Comparison of ENCODE assay signal across 1 cellular context in the genomic region with DNA sequence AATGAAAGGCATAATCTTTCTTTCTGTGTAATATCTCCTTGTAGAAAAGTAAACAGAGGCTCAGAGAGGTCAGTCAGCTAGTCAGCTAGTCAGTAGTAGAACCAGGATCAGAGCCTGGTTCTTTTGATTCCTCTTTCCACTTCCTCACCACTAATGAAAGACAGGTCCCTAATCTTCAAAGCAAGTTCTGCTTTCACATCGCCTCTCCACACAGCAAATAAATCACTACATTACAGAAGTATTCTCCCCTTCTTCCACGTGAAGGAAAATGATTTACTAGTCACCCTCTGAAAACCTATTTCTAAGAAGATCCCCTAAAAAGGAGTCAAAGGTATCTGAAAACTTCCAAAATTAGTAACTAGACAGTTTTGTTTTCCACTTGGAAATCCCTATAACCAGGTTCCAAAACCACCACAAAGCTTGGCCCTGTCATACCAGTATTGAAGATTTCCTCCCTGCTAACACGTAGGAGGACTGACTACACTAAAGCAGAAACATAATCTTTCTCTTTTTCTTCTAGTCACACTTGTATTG.
TF ChIP-seq lines count a peak whose summit lies in the region.

No MANE protein-coding gene starts in this region.

TF ChIP-seq in GM12878, 131 proteins besides CTCF, POLR2A, EP300 and RAD21 (continued from another document and continues in another):
- TF ChIP-seq, protein P1, sequence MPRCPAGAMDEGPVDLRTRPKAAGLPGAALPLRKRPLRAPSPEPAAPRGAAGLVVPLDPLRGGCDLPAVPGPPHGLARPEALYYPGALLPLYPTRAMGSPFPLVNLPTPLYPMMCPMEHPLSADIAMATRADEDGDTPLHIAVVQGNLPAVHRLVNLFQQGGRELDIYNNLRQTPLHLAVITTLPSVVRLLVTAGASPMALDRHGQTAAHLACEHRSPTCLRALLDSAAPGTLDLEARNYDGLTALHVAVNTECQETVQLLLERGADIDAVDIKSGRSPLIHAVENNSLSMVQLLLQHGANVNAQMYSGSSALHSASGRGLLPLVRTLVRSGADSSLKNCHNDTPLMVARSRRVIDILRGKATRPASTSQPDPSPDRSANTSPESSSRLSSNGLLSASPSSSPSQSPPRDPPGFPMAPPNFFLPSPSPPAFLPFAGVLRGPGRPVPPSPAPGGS (IDR thresholded peaks at IDR 0.05; ENCODE audit: borderline replicate concordance, insufficient read depth, low read depth, low read length, poor library complexity, severe bottlenecking) = peak; percentile 47
- TF ChIP-seq CBX3 (IDR thresholded peaks at IDR 0.05; ENCODE audit: borderline replicate concordance, low read depth) (no peak), HDAC6 (IDR thresholded peaks at IDR 0.05; ENCODE audit: unreplicated experiment) (no peak), CBFB (IDR thresholded peaks at IDR 0.05; ENCODE audit: low read depth) (no peak), TCF3 (IDR thresholded peaks at IDR 0.05; ENCODE audit: borderline replicate concordance, insufficient read depth, low read depth, low read length) (no peak), NFIC (IDR thresholded peaks at IDR 0.05; ENCODE audit: low read depth, low read length) (peak; percentile 97), EED (IDR thresholded peaks at IDR 0.05; ENCODE audit: low read depth) (peak; percentile 90), SMARCA5 (IDR thresholded peaks at IDR 0.05) (no peak), SIN3A (IDR thresholded peaks at IDR 0.05; ENCODE audit: low read depth, low read length) (no peak), SUZ12 (IDR thresholded peaks at IDR 0.05; ENCODE audit: unreplicated experiment) (no peak), EZH2 (IDR thresholded peaks at IDR 0.05; ENCODE audit: borderline replicate concordance, control insufficient read depth, low read depth, low read length) (no peak), GATAD2B (conservative IDR thresholded peaks at IDR 0.05; ENCODE audit: low read depth) (no peak), MXI1 (IDR thresholded peaks at IDR 0.05; ENCODE audit: low read depth, low read length) (no peak), POLR2AphosphoS5 (IDR thresholded peaks at IDR 0.05; ENCODE audit: low read length) (no peak), RCOR1 (conservative IDR thresholded peaks at IDR 0.05; ENCODE audit: low read depth, low read length) (no peak), BACH1 (IDR thresholded peaks at IDR 0.05; ENCODE audit: borderline replicate concordance) (no peak), JUND (IDR thresholded peaks at IDR 0.05; ENCODE audit: low read depth, low read length) (no peak), POLR2AphosphoS2 (IDR thresholded peaks at IDR 0.05; ENCODE audit: low read depth, low read length) (no peak), ZNF217 (IDR thresholded peaks at IDR 0.05) (peak; percentile 75), SP1 (IDR thresholded peaks at IDR 0.05; ENCODE audit: low read depth, low read length) (no peak), SRF (IDR thresholded peaks at IDR 0.05; ENCODE audit: low read depth in 2 of 2, low read length in 2 of 2) (peak in 1 of 2 experiments; percentile 46; a peak in 1 of 4 replicates), ZBED1 (IDR thresholded peaks at IDR 0.05; ENCODE audit: borderline replicate concordance) (peak; percentile 66; the same call in 1 of the 2 replicates)
- TF ChIP-seq, protein P2, sequence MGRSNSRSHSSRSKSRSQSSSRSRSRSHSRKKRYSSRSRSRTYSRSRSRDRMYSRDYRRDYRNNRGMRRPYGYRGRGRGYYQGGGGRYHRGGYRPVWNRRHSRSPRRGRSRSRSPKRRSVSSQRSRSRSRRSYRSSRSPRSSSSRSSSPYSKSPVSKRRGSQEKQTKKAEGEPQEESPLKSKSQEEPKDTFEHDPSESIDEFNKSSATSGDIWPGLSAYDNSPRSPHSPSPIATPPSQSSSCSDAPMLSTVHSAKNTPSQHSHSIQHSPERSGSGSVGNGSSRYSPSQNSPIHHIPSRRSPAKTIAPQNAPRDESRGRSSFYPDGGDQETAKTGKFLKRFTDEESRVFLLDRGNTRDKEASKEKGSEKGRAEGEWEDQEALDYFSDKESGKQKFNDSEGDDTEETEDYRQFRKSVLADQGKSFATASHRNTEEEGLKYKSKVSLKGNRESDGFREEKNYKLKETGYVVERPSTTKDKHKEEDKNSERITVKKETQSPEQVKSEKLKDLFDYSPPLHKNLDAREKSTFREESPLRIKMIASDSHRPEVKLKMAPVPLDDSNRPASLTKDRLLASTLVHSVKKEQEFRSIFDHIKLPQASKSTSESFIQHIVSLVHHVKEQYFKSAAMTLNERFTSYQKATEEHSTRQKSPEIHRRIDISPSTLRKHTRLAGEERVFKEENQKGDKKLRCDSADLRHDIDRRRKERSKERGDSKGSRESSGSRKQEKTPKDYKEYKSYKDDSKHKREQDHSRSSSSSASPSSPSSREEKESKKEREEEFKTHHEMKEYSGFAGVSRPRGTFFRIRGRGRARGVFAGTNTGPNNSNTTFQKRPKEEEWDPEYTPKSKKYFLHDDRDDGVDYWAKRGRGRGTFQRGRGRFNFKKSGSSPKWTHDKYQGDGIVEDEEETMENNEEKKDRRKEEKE (IDR thresholded peaks at IDR 0.05) = no peak
- TF ChIP-seq, protein P3, sequence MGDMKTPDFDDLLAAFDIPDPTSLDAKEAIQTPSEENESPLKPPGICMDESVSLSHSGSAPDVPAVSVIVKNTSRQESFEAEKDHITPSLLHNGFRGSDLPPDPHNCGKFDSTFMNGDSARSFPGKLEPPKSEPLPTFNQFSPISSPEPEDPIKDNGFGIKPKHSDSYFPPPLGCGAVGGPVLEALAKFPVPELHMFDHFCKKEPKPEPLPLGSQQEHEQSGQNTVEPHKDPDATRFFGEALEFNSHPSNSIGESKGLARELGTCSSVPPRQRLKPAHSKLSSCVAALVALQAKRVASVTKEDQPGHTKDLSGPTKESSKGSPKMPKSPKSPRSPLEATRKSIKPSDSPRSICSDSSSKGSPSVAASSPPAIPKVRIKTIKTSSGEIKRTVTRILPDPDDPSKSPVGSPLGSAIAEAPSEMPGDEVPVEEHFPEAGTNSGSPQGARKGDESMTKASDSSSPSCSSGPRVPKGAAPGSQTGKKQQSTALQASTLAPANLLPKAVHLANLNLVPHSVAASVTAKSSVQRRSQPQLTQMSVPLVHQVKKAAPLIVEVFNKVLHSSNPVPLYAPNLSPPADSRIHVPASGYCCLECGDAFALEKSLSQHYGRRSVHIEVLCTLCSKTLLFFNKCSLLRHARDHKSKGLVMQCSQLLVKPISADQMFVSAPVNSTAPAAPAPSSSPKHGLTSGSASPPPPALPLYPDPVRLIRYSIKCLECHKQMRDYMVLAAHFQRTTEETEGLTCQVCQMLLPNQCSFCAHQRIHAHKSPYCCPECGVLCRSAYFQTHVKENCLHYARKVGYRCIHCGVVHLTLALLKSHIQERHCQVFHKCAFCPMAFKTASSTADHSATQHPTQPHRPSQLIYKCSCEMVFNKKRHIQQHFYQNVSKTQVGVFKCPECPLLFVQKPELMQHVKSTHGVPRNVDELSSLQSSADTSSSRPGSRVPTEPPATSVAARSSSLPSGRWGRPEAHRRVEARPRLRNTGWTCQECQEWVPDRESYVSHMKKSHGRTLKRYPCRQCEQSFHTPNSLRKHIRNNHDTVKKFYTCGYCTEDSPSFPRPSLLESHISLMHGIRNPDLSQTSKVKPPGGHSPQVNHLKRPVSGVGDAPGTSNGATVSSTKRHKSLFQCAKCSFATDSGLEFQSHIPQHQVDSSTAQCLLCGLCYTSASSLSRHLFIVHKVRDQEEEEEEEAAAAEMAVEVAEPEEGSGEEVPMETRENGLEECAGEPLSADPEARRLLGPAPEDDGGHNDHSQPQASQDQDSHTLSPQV (IDR thresholded peaks at IDR 0.05) = no peak
- TF ChIP-seq, protein P4, sequence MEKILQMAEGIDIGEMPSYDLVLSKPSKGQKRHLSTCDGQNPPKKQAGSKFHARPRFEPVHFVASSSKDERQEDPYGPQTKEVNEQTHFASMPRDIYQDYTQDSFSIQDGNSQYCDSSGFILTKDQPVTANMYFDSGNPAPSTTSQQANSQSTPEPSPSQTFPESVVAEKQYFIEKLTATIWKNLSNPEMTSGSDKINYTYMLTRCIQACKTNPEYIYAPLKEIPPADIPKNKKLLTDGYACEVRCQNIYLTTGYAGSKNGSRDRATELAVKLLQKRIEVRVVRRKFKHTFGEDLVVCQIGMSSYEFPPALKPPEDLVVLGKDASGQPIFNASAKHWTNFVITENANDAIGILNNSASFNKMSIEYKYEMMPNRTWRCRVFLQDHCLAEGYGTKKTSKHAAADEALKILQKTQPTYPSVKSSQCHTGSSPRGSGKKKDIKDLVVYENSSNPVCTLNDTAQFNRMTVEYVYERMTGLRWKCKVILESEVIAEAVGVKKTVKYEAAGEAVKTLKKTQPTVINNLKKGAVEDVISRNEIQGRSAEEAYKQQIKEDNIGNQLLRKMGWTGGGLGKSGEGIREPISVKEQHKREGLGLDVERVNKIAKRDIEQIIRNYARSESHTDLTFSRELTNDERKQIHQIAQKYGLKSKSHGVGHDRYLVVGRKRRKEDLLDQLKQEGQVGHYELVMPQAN (conservative IDR thresholded peaks at IDR 0.05) = no peak
- TF ChIP-seq, protein P5, sequence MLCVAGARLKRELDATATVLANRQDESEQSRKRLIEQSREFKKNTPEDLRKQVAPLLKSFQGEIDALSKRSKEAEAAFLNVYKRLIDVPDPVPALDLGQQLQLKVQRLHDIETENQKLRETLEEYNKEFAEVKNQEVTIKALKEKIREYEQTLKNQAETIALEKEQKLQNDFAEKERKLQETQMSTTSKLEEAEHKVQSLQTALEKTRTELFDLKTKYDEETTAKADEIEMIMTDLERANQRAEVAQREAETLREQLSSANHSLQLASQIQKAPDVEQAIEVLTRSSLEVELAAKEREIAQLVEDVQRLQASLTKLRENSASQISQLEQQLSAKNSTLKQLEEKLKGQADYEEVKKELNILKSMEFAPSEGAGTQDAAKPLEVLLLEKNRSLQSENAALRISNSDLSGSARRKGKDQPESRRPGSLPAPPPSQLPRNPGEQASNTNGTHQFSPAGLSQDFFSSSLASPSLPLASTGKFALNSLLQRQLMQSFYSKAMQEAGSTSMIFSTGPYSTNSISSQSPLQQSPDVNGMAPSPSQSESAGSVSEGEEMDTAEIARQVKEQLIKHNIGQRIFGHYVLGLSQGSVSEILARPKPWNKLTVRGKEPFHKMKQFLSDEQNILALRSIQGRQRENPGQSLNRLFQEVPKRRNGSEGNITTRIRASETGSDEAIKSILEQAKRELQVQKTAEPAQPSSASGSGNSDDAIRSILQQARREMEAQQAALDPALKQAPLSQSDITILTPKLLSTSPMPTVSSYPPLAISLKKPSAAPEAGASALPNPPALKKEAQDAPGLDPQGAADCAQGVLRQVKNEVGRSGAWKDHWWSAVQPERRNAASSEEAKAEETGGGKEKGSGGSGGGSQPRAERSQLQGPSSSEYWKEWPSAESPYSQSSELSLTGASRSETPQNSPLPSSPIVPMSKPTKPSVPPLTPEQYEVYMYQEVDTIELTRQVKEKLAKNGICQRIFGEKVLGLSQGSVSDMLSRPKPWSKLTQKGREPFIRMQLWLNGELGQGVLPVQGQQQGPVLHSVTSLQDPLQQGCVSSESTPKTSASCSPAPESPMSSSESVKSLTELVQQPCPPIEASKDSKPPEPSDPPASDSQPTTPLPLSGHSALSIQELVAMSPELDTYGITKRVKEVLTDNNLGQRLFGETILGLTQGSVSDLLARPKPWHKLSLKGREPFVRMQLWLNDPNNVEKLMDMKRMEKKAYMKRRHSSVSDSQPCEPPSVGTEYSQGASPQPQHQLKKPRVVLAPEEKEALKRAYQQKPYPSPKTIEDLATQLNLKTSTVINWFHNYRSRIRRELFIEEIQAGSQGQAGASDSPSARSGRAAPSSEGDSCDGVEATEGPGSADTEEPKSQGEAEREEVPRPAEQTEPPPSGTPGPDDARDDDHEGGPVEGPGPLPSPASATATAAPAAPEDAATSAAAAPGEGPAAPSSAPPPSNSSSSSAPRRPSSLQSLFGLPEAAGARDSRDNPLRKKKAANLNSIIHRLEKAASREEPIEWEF (IDR thresholded peaks at IDR 0.05; ENCODE audit: insufficient replicate concordance, low read depth, low read length) = no peak
- TF ChIP-seq, protein P6, sequence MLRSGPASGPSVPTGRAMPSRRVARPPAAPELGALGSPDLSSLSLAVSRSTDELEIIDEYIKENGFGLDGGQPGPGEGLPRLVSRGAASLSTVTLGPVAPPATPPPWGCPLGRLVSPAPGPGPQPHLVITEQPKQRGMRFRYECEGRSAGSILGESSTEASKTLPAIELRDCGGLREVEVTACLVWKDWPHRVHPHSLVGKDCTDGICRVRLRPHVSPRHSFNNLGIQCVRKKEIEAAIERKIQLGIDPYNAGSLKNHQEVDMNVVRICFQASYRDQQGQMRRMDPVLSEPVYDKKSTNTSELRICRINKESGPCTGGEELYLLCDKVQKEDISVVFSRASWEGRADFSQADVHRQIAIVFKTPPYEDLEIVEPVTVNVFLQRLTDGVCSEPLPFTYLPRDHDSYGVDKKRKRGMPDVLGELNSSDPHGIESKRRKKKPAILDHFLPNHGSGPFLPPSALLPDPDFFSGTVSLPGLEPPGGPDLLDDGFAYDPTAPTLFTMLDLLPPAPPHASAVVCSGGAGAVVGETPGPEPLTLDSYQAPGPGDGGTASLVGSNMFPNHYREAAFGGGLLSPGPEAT (IDR thresholded peaks at IDR 0.05; ENCODE audit: low read depth) = peak; percentile 52; the same call in 1 of the 2 replicates
- TF ChIP-seq, protein P7, sequence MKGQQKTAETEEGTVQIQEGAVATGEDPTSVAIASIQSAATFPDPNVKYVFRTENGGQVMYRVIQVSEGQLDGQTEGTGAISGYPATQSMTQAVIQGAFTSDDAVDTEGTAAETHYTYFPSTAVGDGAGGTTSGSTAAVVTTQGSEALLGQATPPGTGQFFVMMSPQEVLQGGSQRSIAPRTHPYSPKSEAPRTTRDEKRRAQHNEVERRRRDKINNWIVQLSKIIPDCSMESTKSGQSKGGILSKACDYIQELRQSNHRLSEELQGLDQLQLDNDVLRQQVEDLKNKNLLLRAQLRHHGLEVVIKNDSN (IDR thresholded peaks at IDR 0.05; ENCODE audit: borderline replicate concordance, extremely low read length, insufficient read depth, low read depth, low read length) = no peak
- TF ChIP-seq, protein P8, sequence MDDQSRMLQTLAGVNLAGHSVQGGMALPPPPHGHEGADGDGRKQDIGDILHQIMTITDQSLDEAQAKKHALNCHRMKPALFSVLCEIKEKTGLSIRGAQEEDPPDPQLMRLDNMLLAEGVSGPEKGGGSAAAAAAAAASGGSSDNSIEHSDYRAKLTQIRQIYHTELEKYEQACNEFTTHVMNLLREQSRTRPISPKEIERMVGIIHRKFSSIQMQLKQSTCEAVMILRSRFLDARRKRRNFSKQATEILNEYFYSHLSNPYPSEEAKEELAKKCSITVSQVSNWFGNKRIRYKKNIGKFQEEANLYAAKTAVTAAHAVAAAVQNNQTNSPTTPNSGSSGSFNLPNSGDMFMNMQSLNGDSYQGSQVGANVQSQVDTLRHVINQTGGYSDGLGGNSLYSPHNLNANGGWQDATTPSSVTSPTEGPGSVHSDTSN (IDR thresholded peaks at IDR 0.05; ENCODE audit: insufficient replicate concordance, low read depth, low read length) = no peak
- TF ChIP-seq, protein P9, sequence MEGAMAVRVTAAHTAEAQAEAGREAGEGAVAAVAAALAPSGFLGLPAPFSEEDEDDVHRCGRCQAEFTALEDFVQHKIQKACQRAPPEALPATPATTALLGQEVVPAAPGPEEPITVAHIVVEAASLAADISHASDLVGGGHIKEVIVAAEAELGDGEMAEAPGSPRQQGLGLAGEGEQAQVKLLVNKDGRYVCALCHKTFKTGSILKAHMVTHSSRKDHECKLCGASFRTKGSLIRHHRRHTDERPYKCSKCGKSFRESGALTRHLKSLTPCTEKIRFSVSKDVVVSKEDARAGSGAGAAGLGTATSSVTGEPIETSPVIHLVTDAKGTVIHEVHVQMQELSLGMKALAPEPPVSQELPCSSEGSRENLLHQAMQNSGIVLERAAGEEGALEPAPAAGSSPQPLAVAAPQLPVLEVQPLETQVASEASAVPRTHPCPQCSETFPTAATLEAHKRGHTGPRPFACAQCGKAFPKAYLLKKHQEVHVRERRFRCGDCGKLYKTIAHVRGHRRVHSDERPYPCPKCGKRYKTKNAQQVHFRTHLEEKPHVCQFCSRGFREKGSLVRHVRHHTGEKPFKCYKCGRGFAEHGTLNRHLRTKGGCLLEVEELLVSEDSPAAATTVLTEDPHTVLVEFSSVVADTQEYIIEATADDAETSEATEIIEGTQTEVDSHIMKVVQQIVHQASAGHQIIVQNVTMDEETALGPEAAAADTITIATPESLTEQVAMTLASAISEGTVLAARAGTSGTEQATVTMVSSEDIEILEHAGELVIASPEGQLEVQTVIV (IDR thresholded peaks at IDR 0.05; ENCODE audit: borderline replicate concordance, partially characterized antibody) = no peak
